ENCODE assay signal across 9 cellular contexts in the genomic region with DNA sequence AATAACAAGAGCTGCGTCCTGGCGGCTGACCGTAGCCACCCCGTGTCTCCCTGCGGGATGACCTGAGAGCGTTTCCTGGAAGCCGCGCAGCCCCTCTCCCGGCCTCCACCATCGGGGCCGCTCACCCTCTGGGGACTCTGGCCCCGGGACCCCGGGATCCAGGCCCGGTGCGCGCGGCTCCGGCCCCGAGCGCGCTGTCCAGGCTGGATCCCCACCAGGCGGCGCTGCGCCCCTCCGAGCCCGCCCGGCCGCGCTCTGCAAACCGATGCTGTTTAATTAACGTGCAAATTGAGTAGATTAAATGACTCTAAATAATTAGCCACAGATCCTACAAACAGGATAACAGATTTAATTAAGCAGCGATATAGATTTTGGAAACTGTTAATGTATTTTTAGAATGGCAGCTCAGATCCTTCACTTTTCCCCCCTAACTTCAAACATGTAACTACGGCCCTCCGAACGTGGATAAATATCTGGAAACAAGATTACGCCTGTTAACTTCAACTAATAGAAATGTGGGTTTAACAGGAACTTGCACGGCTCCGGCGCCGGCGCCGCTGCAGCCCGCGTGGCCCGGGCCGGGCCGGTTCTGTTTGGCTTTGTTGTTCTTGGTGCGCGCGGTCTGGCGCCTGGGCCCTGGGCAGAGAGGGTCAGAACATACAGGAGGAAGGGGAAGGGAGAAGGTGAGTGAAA. TPM values are rescaled to one million over a fixed set of nuclear protein-coding genes. Genes with fewer than 3 reads are reported as not detected.
A peak's percentile ranks its signal among the peaks of the same experiment; 100 is the strongest.
DNase-seq lines count a peak whose midpoint lies in the region; ATAC-seq and TF ChIP-seq lines count a peak whose summit lies in the region.
"Had no signal": no experiment of that assay in that cellular context is flagged by ENCODE, and none has a peak within 500 bp of the region (broad histone marks: within the 10 kb centered on the region; RNA-seq: fewer than 3 reads in every experiment).

No MANE protein-coding gene starts in this region.

- H3K27ac ChIP-seq in foreskin keratinocyte, result no peak overlapping the region

- no peaks in the 10 kb centered on the region for H3K4me1 ChIP-seq in foreskin keratinocyte

- no peak overlapping the region for H3K4me3 Mint-ChIP-seq in HFFc6

- H3K27me3 Mint-ChIP-seq in HFFc6 (ENCODE audit: insufficient read depth), result peaks cover 53% of the 10 kb centered on the region

- ATAC-seq in foreskin keratinocyte, result no peak
- no peak for ATAC-seq in GM21723 (IDR thresholded peaks at IDR 0.05; ENCODE audit: unreplicated experiment)
- ATAC-seq in HG03025 (IDR thresholded peaks at IDR 0.05; ENCODE audit: low FRiP score, unreplicated experiment), result no peak

- H3K4me3 ChIP-seq in AG04449 (ENCODE audit: low read depth, low read length), result no peak overlapping the region

- DNase-seq in AG04449 (ENCODE audit: low read depth, low spot score), result no peak
- no peak for DNase-seq in HFFc6
- DNase-seq in activated T-cell treated with anti-CD3 and anti-CD28 coated beads for 24 hours (ENCODE audit: low read depth), result peak; percentile 13
- no peak for DNase-seq in foreskin keratinocyte
- peak; percentile 18 to 33 for DNase-seq in stimulated activated CD4-positive, alpha-beta T cell treated with anti-CD3 and anti-CD28 coated beads, Interleukin-12 subunit alpha, Interleukin-12 subunit beta, amount 100 ng/mL, for 24 hours (ENCODE audit: low read depth in 2 of 2)
- DNase-seq in GM19238 (ENCODE audit: insufficient read length, low spot score), result no peak

- no peaks in the 10 kb centered on the region for H3K4me1 Mint-ChIP-seq in HFFc6 (ENCODE audit: low read depth)

- no peaks in the 10 kb centered on the region for H3K9me3 Mint-ChIP-seq in HFFc6
- H3K9me3 Mint-ChIP-seq: activated naive CD4-positive, alpha-beta T cell treated with anti-CD3 and anti-CD28 coated beads, Interleukin-2, amount 50 U/mL, for 72 hours had no signal

- CTCF ChIA-PET in AG04449 (lab: Yijun Ruan, JAX), result interaction anchor here (0.7 to 5.7 kb wide), 32 partner anchors 9 to 252 kb away, joined by 3 to 39 read pairs (median 4); no protein-coding TSS in a partner anchor

- no peaks in the 10 kb centered on the region for H3K36me3 Mint-ChIP-seq in HFFc6 (ENCODE audit: low read depth)
- H3K36me3 Mint-ChIP-seq: activated naive CD4-positive, alpha-beta T cell treated with anti-CD3 and anti-CD28 coated beads, Interleukin-2, amount 50 U/mL, for 72 hours had no signal

- POLR2A ChIA-PET in AG04449 (lab: Yijun Ruan, JAX), result no interaction called here

- peak; percentile 70 for TF ChIP-seq CTCF in AG04449 (IDR thresholded peaks at IDR 0.05; ENCODE audit: insufficient read depth, low read length, missing control alignments)
- peak; percentile 89 for TF ChIP-seq CTCF in HFFc6 (IDR thresholded peaks at IDR 0.05)
- TF ChIP-seq CTCF in foreskin keratinocyte (conservative IDR thresholded peaks at IDR 0.05), result peak; percentile 75

- H3K27ac Mint-ChIP-seq in HFFc6, result no peak overlapping the region

- peaks cover 93% of the 10 kb centered on the region for H3K27me3 ChIP-seq in foreskin keratinocyte

RNA-seq across cellular contexts. Expression of a gene that starts 7.1 kb away (rescaled TPM):
- total RNA-seq in HFFc6 (2021; fragmentation: NEBNext Ultra II Directional; extraction: Animal tissue kit (Norgen Biotek cat#: 25700)), result not detected
- total RNA-seq in foreskin keratinocyte, result not detected in 2 replicates
- polyA plus RNA-seq in foreskin keratinocyte, result not detected in 2 replicates
- total RNA-seq: activated naive CD4-positive, alpha-beta T cell treated with anti-CD3 and anti-CD28 coated beads, Interleukin-2, amount 50 U/mL, for 72 hours had no signal

Comparison
In these comparisons a context has a peak if more than half of its experiments do, and no peak if none do; other contexts are left out.
1. DNase-seq: peak in activated T-cell treated with anti-CD3 and anti-CD28 coated beads for 24 hours (single experiment) and stimulated activated CD4-positive, alpha-beta T cell treated with anti-CD3 and anti-CD28 coated beads, Interleukin-12 subunit alpha, Interleukin-12 subunit beta, amount 100 ng/mL, for 24 hours (2 of 2); none in AG04449 (single experiment), HFFc6 (single experiment), foreskin keratinocyte (0 of 2) and GM19238 (single experiment).
2. Peak in every context shown above with its lines, with median percentiles within 50 percentile points of each other: CTCF ChIP-seq.